9 cellular contexts compared by ENCODE assay signal in the genomic region with DNA sequence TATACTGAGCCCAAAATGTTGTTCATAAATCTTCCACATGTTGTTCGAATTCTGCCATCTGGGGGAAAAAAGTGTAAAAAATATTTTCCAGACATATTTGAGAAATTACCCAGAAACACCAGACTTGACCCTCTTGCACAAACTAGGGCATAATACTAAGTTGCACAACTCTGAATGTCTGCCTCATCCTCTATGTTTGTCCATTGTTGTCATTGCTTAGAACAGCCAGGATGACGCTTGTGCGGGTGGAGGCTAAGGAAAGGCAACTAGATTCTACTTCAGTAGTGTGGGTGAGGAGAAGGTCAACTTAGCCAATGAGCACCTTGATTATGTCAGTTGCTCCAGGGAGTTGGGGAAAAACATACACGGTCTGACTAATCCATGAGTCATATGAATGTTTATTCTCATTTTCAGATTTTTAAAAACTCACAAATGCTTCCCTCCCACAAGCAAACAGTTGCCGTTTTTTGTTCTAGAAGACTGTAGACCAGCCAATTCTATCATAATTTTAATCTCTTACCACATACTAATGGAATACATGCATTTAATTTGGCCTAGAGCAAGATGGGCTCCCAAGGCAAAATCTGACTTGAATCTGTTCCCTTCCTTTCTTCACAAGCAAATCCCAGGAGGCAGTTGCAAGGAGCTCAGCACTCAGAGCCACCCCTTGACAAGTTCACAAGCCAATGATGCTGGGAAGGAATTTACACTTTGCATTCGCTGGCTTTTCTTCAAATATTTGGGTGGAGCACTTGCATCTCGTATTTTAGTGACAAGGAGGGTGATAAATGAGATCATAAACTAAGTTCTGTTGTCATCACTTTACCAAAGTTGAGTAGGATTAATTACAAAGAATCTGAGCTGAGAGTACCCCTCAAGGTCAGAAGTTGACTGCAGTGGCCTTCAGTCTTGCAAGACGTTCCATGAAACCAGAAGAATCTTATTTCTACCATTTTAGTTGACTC.
DNase-seq lines count a peak whose midpoint lies in the region; ATAC-seq and TF ChIP-seq lines count a peak whose summit lies in the region.
"Had no signal": no experiment of that assay in that cellular context is flagged by ENCODE, and none has a peak within 500 bp of the region (broad histone marks: within the 10 kb centered on the region; RNA-seq: fewer than 3 reads in every experiment).

No MANE protein-coding gene starts in this region.

- H3K27me3 ChIP-seq in foreskin keratinocyte: peaks cover 5% of the 10 kb centered on the region

- H3K27ac ChIP-seq in foreskin keratinocyte (peak overlapping the region; percentile 36), skin epidermis (peak overlapping the region in 14 of 21 experiments; percentile 10 to 79 (median 58)), substantia nigra (ENCODE audit: low read depth, low read length, poor library complexity, severe bottlenecking) (no peak overlapping the region)

- DNase-seq in H4 (ENCODE audit: low spot score) (peak; percentile 97), SW 1271 (lab: John Stamatoyannopoulos, UW) (peak; percentile 54 to 94), foreskin keratinocyte (peak; percentile 99), substantia nigra (lab: John Stamatoyannopoulos, UW) (no peak), nucleus accumbens (lab: John Stamatoyannopoulos, UW) (no peak), NCI-H2029 treated with DMSO at 0.1 percent for 48 hours (lab: John Stamatoyannopoulos, UW) (no peak)
- DNase-seq: activated B cell treated with CpG ODN at 0.5 μM for 24 hours had no signal

- H3K4me3 ChIP-seq in skin epidermis: no peak overlapping the region

- peak; percentile 100 for ATAC-seq in foreskin keratinocyte
- no peak for ATAC-seq in GM21515 (IDR thresholded peaks at IDR 0.05; ENCODE audit: unreplicated experiment)

- H3K4me1 ChIP-seq in foreskin keratinocyte: peaks cover 4% of the 10 kb centered on the region

- TF ChIP-seq CTCF in foreskin keratinocyte (conservative IDR thresholded peaks at IDR 0.05): peak; percentile 29

Comparison
In these comparisons a context has a peak if more than half of its experiments do, and no peak if none do; other contexts are left out.
1. DNase-seq: peak in H4 (single experiment), SW 1271 (2 of 2) and foreskin keratinocyte (2 of 2); none in substantia nigra (0 of 49), nucleus accumbens (0 of 56) and NCI-H2029 treated with DMSO at 0.1 percent for 48 hours (single experiment).